Comparison of ENCODE assay signal across 1 cellular context in the genomic region with DNA sequence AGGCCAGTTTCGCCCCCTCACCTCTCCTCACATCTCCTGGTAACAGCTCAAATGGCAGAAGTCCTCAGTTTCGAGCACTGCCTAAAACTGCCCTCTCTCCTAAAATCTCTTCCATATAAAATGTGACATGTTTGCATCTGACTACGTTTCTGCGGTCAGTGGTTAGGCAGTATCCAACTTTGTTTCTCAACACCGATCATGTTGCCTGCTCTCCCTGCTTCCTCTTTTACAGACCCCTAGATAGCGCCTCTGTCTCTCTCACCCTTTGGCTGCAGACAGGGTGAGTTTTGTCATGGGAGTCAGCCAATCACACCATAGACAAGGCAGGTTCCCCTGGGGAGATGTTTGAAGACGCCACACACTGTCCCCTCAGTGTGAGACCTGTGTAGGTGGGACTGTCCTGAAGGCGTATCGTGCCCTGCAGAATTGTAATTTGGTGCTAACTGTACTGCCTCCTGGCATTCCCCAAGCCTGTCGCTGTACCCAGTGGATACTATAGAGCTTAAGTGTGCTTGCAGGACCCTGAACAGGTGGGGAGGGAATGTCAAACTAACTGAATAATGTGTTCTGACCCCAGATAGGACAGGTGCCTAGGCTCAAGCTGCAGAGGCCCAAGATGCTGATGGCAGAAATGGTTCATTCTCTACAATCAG.
TF ChIP-seq lines count a peak whose summit lies in the region.

No MANE protein-coding gene starts in this region.

TF ChIP-seq in GM12878, 131 proteins besides CTCF, POLR2A, EP300 and RAD21 (continued from another document):
- TF ChIP-seq IKZF2 (IDR thresholded peaks at IDR 0.05) (peak; percentile 56 to 64; a peak in 2 of 4 replicates), GATAD2B (conservative IDR thresholded peaks at IDR 0.05; ENCODE audit: low read depth) (no peak), CREM (IDR thresholded peaks at IDR 0.05; ENCODE audit: low read depth) (0 out of 2 replicates have a peak, but pooled peaks have one; percentile 5), RELB (IDR thresholded peaks at IDR 0.05; ENCODE audit: low read depth) (peak; percentile 45; the same call in 1 of the 2 replicates), MTA2 (IDR thresholded peaks at IDR 0.05; ENCODE audit: low read depth) (peak; percentile 37; the same call in 1 of the 2 replicates), STAT3 (IDR thresholded peaks at IDR 0.05; ENCODE audit: low read depth, low read length) (no peak), RUNX3 (IDR thresholded peaks at IDR 0.05; ENCODE audit: low read length) (peak; percentile 85), IKZF1 (conservative IDR thresholded peaks at IDR 0.05) (peak; percentile 40; the same call in 1 of the 2 replicates), DPF2 (IDR thresholded peaks at IDR 0.05) (peak; percentile 20; the same call in 1 of the 2 replicates), ZNF384 (IDR thresholded peaks at IDR 0.05; ENCODE audit: borderline replicate concordance, low read depth, low read length) (no peak), KLF5 (IDR thresholded peaks at IDR 0.05; ENCODE audit: partially characterized antibody) (no peak), EED (IDR thresholded peaks at IDR 0.05; ENCODE audit: low read depth) (peak; percentile 41; the same call in 1 of the 2 replicates), CREB1 (IDR thresholded peaks at IDR 0.05; ENCODE audit: low read depth) (0 out of 2 replicates have a peak, but pooled peaks have one; percentile 27), MEF2B (IDR thresholded peaks at IDR 0.05; ENCODE audit: partially characterized antibody, poor library complexity, severe bottlenecking) (peak; percentile 55)
TF ChIP-seq in GM12878: peak in this region for 12.
